In the genomic region with DNA sequence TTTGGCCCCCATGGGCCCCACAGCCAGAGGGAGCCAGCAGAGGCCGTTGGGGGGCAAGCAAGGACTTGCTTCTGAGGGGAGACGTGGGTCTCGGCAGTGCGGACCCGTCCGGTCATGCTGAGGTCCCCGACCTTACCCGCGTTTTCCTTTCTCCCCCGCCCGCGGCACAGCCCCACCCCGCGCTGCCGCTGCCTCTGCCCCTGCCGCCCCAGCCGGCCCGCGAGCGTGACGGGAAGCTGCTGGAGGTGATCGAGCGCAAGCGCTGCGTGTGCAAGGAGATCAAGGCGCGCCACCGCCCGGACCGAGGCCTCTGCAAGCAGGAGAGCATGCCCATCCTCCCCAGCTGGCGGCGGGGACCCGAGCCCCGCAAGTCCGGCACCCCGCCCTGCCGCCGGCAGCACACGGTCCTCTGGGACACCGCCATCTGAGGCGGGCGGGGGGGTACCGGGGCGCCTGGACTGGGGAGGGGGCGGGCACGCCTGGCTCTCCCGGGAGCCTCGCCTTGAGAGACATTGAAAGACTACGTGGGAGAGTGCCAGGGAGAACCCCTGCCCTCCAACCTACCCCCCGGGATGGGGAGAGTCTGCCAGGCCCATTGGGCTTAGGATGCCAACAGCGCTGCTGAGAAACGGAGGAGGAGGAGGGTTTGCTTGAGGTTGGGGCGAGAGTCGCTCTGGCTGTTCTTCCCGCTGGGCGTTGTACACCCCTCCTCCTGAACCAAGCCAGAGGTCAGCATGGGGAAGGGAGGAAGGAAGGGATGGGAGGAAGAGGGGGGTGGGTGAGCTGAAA, we compare ENCODE assay signal across 8 cellular contexts. TPM values are rescaled to one million over a fixed set of nuclear protein-coding genes. Genes with fewer than 3 reads are reported as not detected.
DNase-seq lines count a peak whose midpoint lies in the region; ATAC-seq and TF ChIP-seq lines count a peak whose summit lies in the region.

No MANE protein-coding gene starts in this region.

- TF ChIP-seq POLR2A in prostate gland (IDR thresholded peaks at IDR 0.05), result no peak

- intact Hi-C loops in activated T-helper 2 cell treated with anti-CD3 and anti-CD28 coated beads, Interferon-gamma antibody, Interleukin-2, Interleukin-4, amounts not matched to agents 10 μg/mL and 5 μg/mL and 100 μg/mL, durations not matched to agents 14 hours and 24 hours and 36 hours (cut with micrococcal nuclease), result loop anchor here (2.0 kb wide), 1 partner anchor 45 kb away; a partner anchor contains a TSS
- intact Hi-C loops in head of caudate nucleus (cut with DNase I), result no loop called here
- intact Hi-C loops in prostate gland (cut with DNase I), result no loop called here

- no peaks in the 10 kb centered on the region for H3K9me3 Mint-ChIP-seq in activated T-helper 2 cell treated with anti-CD3 and anti-CD28 coated beads, Interferon-gamma antibody, Interleukin-2, Interleukin-4, amounts not matched to agents 10 μg/mL and 5 μg/mL and 100 μg/mL, durations not matched to agents 14 hours and 24 hours and 36 hours

- H3K36me3 Mint-ChIP-seq in activated T-helper 2 cell treated with anti-CD3 and anti-CD28 coated beads, Interferon-gamma antibody, Interleukin-2, Interleukin-4, amounts not matched to agents 10 μg/mL and 5 μg/mL and 100 μg/mL, durations not matched to agents 14 hours and 24 hours and 36 hours (ENCODE audit: low read depth), result no peaks in the 10 kb centered on the region

- H3K9me3 ChIP-seq in prostate gland, result no peaks in the 10 kb centered on the region

- no peaks in the 10 kb centered on the region for H3K27me3 ChIP-seq in prostate gland (replicated peaks; ENCODE audit: insufficient read depth)

- peaks cover 18% of the 10 kb centered on the region for H3K27me3 Mint-ChIP-seq in activated T-helper 2 cell treated with anti-CD3 and anti-CD28 coated beads, Interferon-gamma antibody, Interleukin-2, Interleukin-4, amounts not matched to agents 10 μg/mL and 5 μg/mL and 100 μg/mL, durations not matched to agents 14 hours and 24 hours and 36 hours (ENCODE audit: low read depth)

- no peaks in the 10 kb centered on the region for H3K36me3 ChIP-seq in prostate gland

- peak overlapping the region; percentile 51 for H3K4me3 Mint-ChIP-seq in activated T-helper 2 cell treated with anti-CD3 and anti-CD28 coated beads, Interferon-gamma antibody, Interleukin-2, Interleukin-4, amounts not matched to agents 10 μg/mL and 5 μg/mL and 100 μg/mL, durations not matched to agents 14 hours and 24 hours and 36 hours (ENCODE audit: low read depth)

- peaks cover 11% of the 10 kb centered on the region for H3K4me1 Mint-ChIP-seq in activated T-helper 2 cell treated with anti-CD3 and anti-CD28 coated beads, Interferon-gamma antibody, Interleukin-2, Interleukin-4, amounts not matched to agents 10 μg/mL and 5 μg/mL and 100 μg/mL, durations not matched to agents 14 hours and 24 hours and 36 hours (ENCODE audit: low read depth)

- DNase-seq in Ammon's horn (ENCODE audit: low spot score) (peak; percentile 74), NAMALWA (ENCODE audit: low spot score) (peak; percentile 52), head of caudate nucleus (peak in 39 of 42 donors; percentile 45 to 83 (median 71)), prostate gland (ENCODE audit: low spot score) (no peak), 8988T (no peak)
- DNase-seq in activated T-helper 2 cell treated with anti-CD3 and anti-CD28 coated beads, Interferon-gamma antibody, Interleukin-2, Interleukin-4, amounts not matched to agents 10 μg/mL and 5 μg/mL and 100 μg/mL, durations not matched to agents 14 hours and 24 hours and 36 hours (ENCODE audit: low spot score), result peak; percentile 47

- ATAC-seq in HG03175 (IDR thresholded peaks at IDR 0.05; ENCODE audit: unreplicated experiment) (no peak), HG03354 (IDR thresholded peaks at IDR 0.05; ENCODE audit: poor library complexity, severe bottlenecking, unreplicated experiment) (no peak)

- 7% methylated on average over 29 of the region's 56 CpGs for WGBS in prostate gland

- H3K4me3 ChIP-seq in prostate gland, result peak overlapping the region; percentile 13 to 18

- no peak overlapping the region for H3K27ac Mint-ChIP-seq in activated T-helper 2 cell treated with anti-CD3 and anti-CD28 coated beads, Interferon-gamma antibody, Interleukin-2, Interleukin-4, amounts not matched to agents 10 μg/mL and 5 μg/mL and 100 μg/mL, durations not matched to agents 14 hours and 24 hours and 36 hours

- H3K4me1 ChIP-seq in prostate gland (replicated peaks), result no peaks in the 10 kb centered on the region

- no peak for TF ChIP-seq CTCF in prostate gland (IDR thresholded peaks at IDR 0.05)

- H3K27ac ChIP-seq in prostate gland, result no peak overlapping the region

RNA-seq across cellular contexts. Expression of a gene that starts 9.9 kb away (rescaled TPM):
- 0.27 and 0.34 TPM in 2 replicates for total RNA-seq in activated T-helper 2 cell treated with anti-CD3 and anti-CD28 coated beads, Interferon-gamma antibody, Interleukin-2, Interleukin-4, amounts not matched to agents 10 μg/mL and 5 μg/mL and 100 μg/mL, durations not matched to agents 14 hours and 24 hours and 36 hours
- 10 to 100 TPM in 1 of 2 donors, under 1 TPM in 1; 0.73 to 16.9 TPM for total RNA-seq in prostate gland

RNA-seq across cellular contexts. Expression of a gene that starts 14.7 kb away (rescaled TPM):
- total RNA-seq in activated T-helper 2 cell treated with anti-CD3 and anti-CD28 coated beads, Interferon-gamma antibody, Interleukin-2, Interleukin-4, amounts not matched to agents 10 μg/mL and 5 μg/mL and 100 μg/mL, durations not matched to agents 14 hours and 24 hours and 36 hours, result 103 and 106 TPM in 2 replicates
- 100 to 1,000 TPM in 1 of 2 donors, 10 to 100 TPM in 1; 77.6 to 152 TPM for total RNA-seq in prostate gland

RNA-seq across cellular contexts. Expression of a gene that starts 29.6 kb away (rescaled TPM):
- total RNA-seq in activated T-helper 2 cell treated with anti-CD3 and anti-CD28 coated beads, Interferon-gamma antibody, Interleukin-2, Interleukin-4, amounts not matched to agents 10 μg/mL and 5 μg/mL and 100 μg/mL, durations not matched to agents 14 hours and 24 hours and 36 hours, result 3.2 and 4.5 TPM in 2 replicates
- total RNA-seq in prostate gland, result 10 to 100 TPM in 1 of 2 donors, not detected in 1; 11.9 TPM

RNA-seq across cellular contexts. Expression of a gene that starts 45.3 kb away (rescaled TPM):
- 75.5 and 75.7 TPM in 2 replicates for total RNA-seq in activated T-helper 2 cell treated with anti-CD3 and anti-CD28 coated beads, Interferon-gamma antibody, Interleukin-2, Interleukin-4, amounts not matched to agents 10 μg/mL and 5 μg/mL and 100 μg/mL, durations not matched to agents 14 hours and 24 hours and 36 hours
- total RNA-seq in prostate gland, result 10 to 100 TPM; 33.0 to 94.9 TPM

RNA-seq across cellular contexts. Expression of a gene that starts 57.4 kb away (rescaled TPM):
- total RNA-seq in activated T-helper 2 cell treated with anti-CD3 and anti-CD28 coated beads, Interferon-gamma antibody, Interleukin-2, Interleukin-4, amounts not matched to agents 10 μg/mL and 5 μg/mL and 100 μg/mL, durations not matched to agents 14 hours and 24 hours and 36 hours, result 59.8 and 63.6 TPM in 2 replicates
- total RNA-seq in prostate gland, result 10 to 100 TPM; 44.1 to 60.5 TPM

Comparison
In these comparisons a context has a peak if more than half of its experiments do, and no peak if none do; other contexts are left out.
1. DNase-seq: peak in Ammon's horn (single experiment), NAMALWA (single experiment), activated T-helper 2 cell treated with anti-CD3 and anti-CD28 coated beads, Interferon-gamma antibody, Interleukin-2, Interleukin-4, amounts not matched to agents 10 μg/mL and 5 μg/mL and 100 μg/mL, durations not matched to agents 14 hours and 24 hours and 36 hours (single experiment) and head of caudate nucleus (39 of 42); none in prostate gland (single experiment) and 8988T (single experiment).